ENCODE assay signal across 8 cellular contexts in the genomic region with DNA sequence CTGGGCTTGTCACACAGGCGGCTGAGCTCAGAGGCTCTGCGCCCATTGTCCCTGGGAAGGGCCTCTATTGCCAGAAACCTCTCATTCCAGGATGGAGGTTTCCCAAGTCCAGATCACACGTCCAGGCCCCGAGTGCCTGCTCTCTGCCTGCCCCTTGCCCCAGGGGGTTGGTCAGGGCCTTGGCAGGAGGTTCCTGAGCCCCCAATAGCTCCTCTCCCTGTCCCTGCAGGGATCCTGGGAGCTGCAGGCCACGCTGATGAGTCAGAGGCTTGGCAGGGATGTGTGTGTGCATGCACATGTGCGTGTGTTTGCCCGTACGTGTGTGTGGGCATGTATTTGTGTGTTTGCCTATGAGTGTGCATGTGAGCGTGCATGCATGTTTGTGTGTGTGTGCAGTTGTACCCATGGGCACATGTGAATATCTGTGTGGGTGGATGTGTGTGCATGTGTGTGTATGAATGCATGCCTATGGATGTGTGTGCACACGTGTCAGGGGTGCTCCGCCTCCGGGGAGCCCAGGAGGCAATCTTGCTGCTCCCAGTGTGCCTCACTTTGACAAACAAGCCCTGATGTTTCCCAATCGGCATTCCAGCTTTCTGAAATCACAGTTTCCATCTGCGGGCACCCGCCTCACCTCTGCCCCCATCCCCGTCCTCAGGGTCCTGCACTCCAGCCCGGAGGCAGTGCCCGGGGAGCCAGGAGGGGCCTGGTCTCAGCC.
DNase-seq lines count a peak whose midpoint lies in the region; ATAC-seq, FAIRE-seq and TF ChIP-seq lines count a peak whose summit lies in the region.

No MANE protein-coding gene starts in this region.

- no peak overlapping the region for H3K4me3 Mint-ChIP-seq in effector memory CD8-positive, alpha-beta T cell

- peaks cover 45% of the 10 kb centered on the region for H3K4me1 ChIP-seq in body of pancreas

- DNase-seq in HS-27A (ENCODE audit: low read depth): peak; percentile 92
- DNase-seq in body of pancreas: peak; percentile 79 to 90 (median 86)
- peak; percentile 61 for DNase-seq in kidney epithelial cell (ENCODE audit: low read depth)
- peak; percentile 63 for DNase-seq in superior temporal gyrus (ENCODE audit: extremely low spot score)
- DNase-seq in GM19239 (ENCODE audit: insufficient read length, low spot score): no peak
- DNase-seq in SHP77 (lab: John Stamatoyannopoulos, UW): no peak
- DNase-seq in effector memory CD8-positive, alpha-beta T cell: no peak

- peaks cover 14 to 34% of the 10 kb centered on the region in 2 donors for H3K27me3 Mint-ChIP-seq in effector memory CD8-positive, alpha-beta T cell

- intact Hi-C loops in body of pancreas (cut with DNase I): no loop called here

- H3K9me3 ChIP-seq in body of pancreas: no peaks in the 10 kb centered on the region

- H3K27ac Mint-ChIP-seq in effector memory CD8-positive, alpha-beta T cell: no peak overlapping the region

- ATAC-seq in body of pancreas (peak; percentile 79), HG02885 (IDR thresholded peaks at IDR 0.05; ENCODE audit: poor library complexity, unreplicated experiment) (no peak)
- no peak for ATAC-seq in effector memory CD8-positive, alpha-beta T cell (replicated peaks)

- peaks cover 6 to 8% of the 10 kb centered on the region in 2 donors for H3K9me3 Mint-ChIP-seq in effector memory CD8-positive, alpha-beta T cell

- TF ChIP-seq POLR2A in body of pancreas (IDR thresholded peaks at IDR 0.05): peak in 1 of 3 donors; percentile 73

- peaks cover 12% of the 10 kb centered on the region for H3K36me3 Mint-ChIP-seq in effector memory CD8-positive, alpha-beta T cell (ENCODE audit: insufficient read depth)

- FAIRE-seq in GM19239 (lab: Jason Lieb, UNC): no peak

- no peaks in the 10 kb centered on the region for H3K27me3 ChIP-seq in body of pancreas
- H3K27me3 ChIP-seq in kidney epithelial cell (ENCODE audit: control insufficient read depth, insufficient read depth, low read length): peaks cover 15% of the 10 kb centered on the region

- 12 to 15% methylated on average over 11 to 18 of the region's 18 CpGs for WGBS in body of pancreas, 2 donors

- peaks cover 10 to 16% of the 10 kb centered on the region in 2 donors for H3K4me1 Mint-ChIP-seq in effector memory CD8-positive, alpha-beta T cell (ENCODE audit: low read depth in 2 of 2)

- H3K36me3 ChIP-seq in body of pancreas (replicated peaks in 1 of 2; ENCODE audit: insufficient read depth in 1 of 2, low read depth in 2 of 2): no peaks in the 10 kb centered on the region
- no peaks in the 10 kb centered on the region for H3K36me3 ChIP-seq in kidney epithelial cell (ENCODE audit: control insufficient read depth, insufficient read depth, low read length)

- no peak overlapping the region for H3K4me3 ChIP-seq in body of pancreas
- no peak overlapping the region for H3K4me3 ChIP-seq in kidney epithelial cell (ENCODE audit: low read depth, low read length)

- peak in 4 of 7 experiments; percentile 20 to 32 (median 26) for TF ChIP-seq CTCF in body of pancreas (IDR thresholded peaks at IDR 0.05)
- TF ChIP-seq CTCF in kidney epithelial cell (IDR thresholded peaks at IDR 0.05; ENCODE audit: insufficient read depth, low read length, poor library complexity, severe bottlenecking): no peak

- H3K27ac ChIP-seq in body of pancreas: peak overlapping the region; percentile 91 to 95 (median 94)

Comparison
In these comparisons a context has a peak if more than half of its experiments do, and no peak if none do; other contexts are left out.
1. DNase-seq: peak in HS-27A (single experiment), body of pancreas (4 of 4), kidney epithelial cell (single experiment) and superior temporal gyrus (single experiment); none in GM19239 (single experiment), SHP77 (0 of 2) and effector memory CD8-positive, alpha-beta T cell (0 of 3).